Comparison of ENCODE assay signal across 26 cellular contexts in the genomic region with DNA sequence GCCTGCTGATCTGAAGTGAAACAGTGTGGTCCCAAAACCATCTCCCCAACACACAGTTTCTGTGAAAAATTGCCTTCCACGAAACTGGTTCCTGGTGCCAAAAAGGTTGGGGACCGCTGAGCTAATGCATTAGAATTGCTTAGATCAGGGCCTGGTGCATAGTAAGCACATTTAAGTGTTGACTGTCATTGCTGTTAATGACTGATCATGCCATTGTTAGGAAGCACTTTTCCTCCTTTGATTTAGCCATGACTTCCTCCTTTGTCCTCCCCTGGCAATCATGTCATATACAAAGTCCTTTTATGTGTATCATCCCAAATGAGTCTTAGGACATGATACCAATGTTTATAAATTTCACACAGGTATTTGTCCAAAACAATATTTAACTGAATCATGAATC.
"Had no signal": no experiment of that assay in that cellular context is flagged by ENCODE, and none has a peak within 500 bp of the region (broad histone marks: within the 10 kb centered on the region; RNA-seq: fewer than 3 reads in every experiment).

No MANE protein-coding gene starts in this region.

- H3K27ac ChIP-seq: PC-9, SK-N-MC had no signal

- H3K9me3 Mint-ChIP-seq: activated B cell treated with CpG ODN at 0.5 μM for 24 hours; activated CD4-positive, alpha-beta memory T cell treated with anti-CD3 and anti-CD28 coated beads for 36 hours; activated CD4-positive, alpha-beta T cell treated with anti-CD3 and anti-CD28 coated beads, Interleukin-2, amount 10 ng/mL, durations not matched to agents 7 days and 5 days; activated naive CD4-positive, alpha-beta T cell treated with anti-CD3 and anti-CD28 coated beads for 36 hours; activated T-cell treated with anti-CD3 and anti-CD28 coated beads, Interleukin-2, amount 50 U/mL, for 4 hours; brain; central memory CD8-positive, alpha-beta T cell; T-cell had no signal

- ATAC-seq: activated T-cell treated with anti-CD3 and anti-CD28 coated beads, Interleukin-2, amount 50 U/mL, for 4 hours; T-cell had no signal

- H3K4me3 Mint-ChIP-seq: activated B cell treated with CpG ODN at 0.5 μM for 24 hours; activated CD4-positive, alpha-beta memory T cell treated with anti-CD3 and anti-CD28 coated beads for 36 hours; activated CD4-positive, alpha-beta T cell treated with anti-CD3 and anti-CD28 coated beads, Interleukin-2, amount 10 ng/mL, durations not matched to agents 7 days and 5 days; activated naive CD4-positive, alpha-beta T cell treated with anti-CD3 and anti-CD28 coated beads for 36 hours; activated naive CD8-positive, alpha-beta T cell; activated T-cell treated with anti-CD3 and anti-CD28 coated beads, Interleukin-2, amount 50 U/mL, for 4 hours; brain; central memory CD8-positive, alpha-beta T cell; T-cell had no signal

- H3K27me3 Mint-ChIP-seq: activated CD4-positive, alpha-beta memory T cell treated with anti-CD3 and anti-CD28 coated beads for 36 hours; brain had no signal

- H3K4me2 ChIP-seq: PC-9 had no signal

- H3K27ac Mint-ChIP-seq: activated B cell treated with CpG ODN at 0.5 μM for 24 hours; activated CD4-positive, alpha-beta memory T cell treated with anti-CD3 and anti-CD28 coated beads for 36 hours; activated CD4-positive, alpha-beta T cell treated with anti-CD3 and anti-CD28 coated beads, Interleukin-2, amount 10 ng/mL, durations not matched to agents 7 days and 5 days; activated naive CD4-positive, alpha-beta T cell treated with anti-CD3 and anti-CD28 coated beads for 36 hours; activated naive CD8-positive, alpha-beta T cell; brain; T-cell had no signal

- H3K4me3 ChIP-seq: PC-9, SK-N-MC had no signal

- H2AFZ ChIP-seq: PC-9 had no signal

- DNase-seq: activated B cell treated with CpG ODN at 0.5 μM for 24 hours; activated CD4-positive, alpha-beta memory T cell treated with anti-CD3 and anti-CD28 coated beads for 36 hours; activated CD4-positive, alpha-beta T cell treated with anti-CD3 and anti-CD28 coated beads, Interleukin-2, amount 10 ng/mL, durations not matched to agents 7 days and 5 days; activated CD8-positive, alpha-beta memory T cell treated with anti-CD3 and anti-CD28 coated beads for 24 hours; activated gamma-delta T cell; activated naive CD4-positive, alpha-beta T cell treated with anti-CD3 and anti-CD28 coated beads for 36 hours; activated T-cell treated with anti-CD3 and anti-CD28 coated beads, Interleukin-2, amount 50 U/mL, for 4 hours; amygdala; KG1; NCI-H1092; NCI-H1417 treated with DMSO at 0.1 percent for 48 hours; NCI-H1694; NCI-H2029 treated with DMSO at 0.1 percent for 48 hours; NCI-H446; NCI-H524; PC-9; SIG-M5; T-cell; T-helper 2 cell; T1000 had no signal

- FAIRE-seq: astrocyte, TTC549 had no signal
